ENCODE assay signal across 26 cellular contexts in the genomic region with DNA sequence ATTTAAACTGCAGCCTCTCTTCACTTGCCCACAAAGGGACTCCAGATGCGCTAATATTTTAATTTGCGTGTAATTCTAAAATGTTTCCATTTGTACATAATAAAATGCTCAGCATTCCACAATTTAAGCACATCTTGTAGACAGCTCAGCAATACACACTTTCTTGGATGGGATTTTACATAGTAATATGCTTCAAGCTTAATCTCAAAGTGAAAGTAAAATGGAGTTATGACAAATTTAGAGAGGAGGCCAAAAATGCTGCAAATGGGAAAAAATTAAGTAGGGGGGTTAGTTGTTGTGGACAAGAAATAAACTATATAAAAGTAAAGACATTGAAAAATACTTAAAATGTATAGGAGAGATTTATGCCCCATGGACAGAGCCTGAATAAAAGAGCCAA.
DNase-seq lines count a peak whose midpoint lies in the region; ATAC-seq and TF ChIP-seq lines count a peak whose summit lies in the region.
"Had no signal": no experiment of that assay in that cellular context is flagged by ENCODE, and none has a peak within 500 bp of the region (broad histone marks: within the 10 kb centered on the region; RNA-seq: fewer than 3 reads in every experiment).

No MANE protein-coding gene starts in this region.

- H3K36me3 ChIP-seq in left ventricle myocardium inferior = no peaks in the 10 kb centered on the region
- no peaks in the 10 kb centered on the region for H3K36me3 ChIP-seq in heart left ventricle
- H3K36me3 ChIP-seq in adipocyte (ENCODE audit: control insufficient read depth, insufficient read depth, low read length, severe bottlenecking) = no peaks in the 10 kb centered on the region
- H3K36me3 ChIP-seq in mesenchymal stem cell (ENCODE audit: control insufficient read depth in 1 of 2, insufficient read depth in 2 of 2, low read depth in 1 of 2, low read length in 2 of 2) = no peaks in the 10 kb centered on the region
- no peaks in the 10 kb centered on the region for H3K36me3 ChIP-seq in thoracic aorta
- H3K36me3 ChIP-seq: lower lobe of right lung, prostate gland, upper lobe of left lung had no signal

- H3K9me3 ChIP-seq in left ventricle myocardium inferior (replicated peaks) (no peaks in the 10 kb centered on the region), heart left ventricle (no peaks in the 10 kb centered on the region), adipocyte (ENCODE audit: control insufficient read depth, low read length) (no peaks in the 10 kb centered on the region), mesenchymal stem cell (ENCODE audit: control insufficient read depth, low read length) (no peaks in the 10 kb centered on the region), thoracic aorta (no peaks in the 10 kb centered on the region)
- H3K9me3 ChIP-seq: lower lobe of right lung, prostate gland, upper lobe of left lung had no signal

- no peaks in the 10 kb centered on the region for H3K79me1 ChIP-seq in mesenchymal stem cell (replicated peaks; ENCODE audit: low read length, poor library complexity, severe bottlenecking)

- TF ChIP-seq CTCF in left ventricle myocardium inferior (IDR thresholded peaks at IDR 0.05; ENCODE audit: borderline replicate concordance) (no peak), heart left ventricle (IDR thresholded peaks at IDR 0.05) (no peak), thoracic aorta (IDR thresholded peaks at IDR 0.05) (no peak)

- H3K4me1 ChIP-seq in left ventricle myocardium inferior (no peaks in the 10 kb centered on the region), heart left ventricle (peaks cover 0 to 5% (median 0%) of the 10 kb centered on the region in 12 donors), adipocyte (ENCODE audit: control insufficient read depth, insufficient read depth, low read length) (peaks cover 5% of the 10 kb centered on the region), mesenchymal stem cell (ENCODE audit: control insufficient read depth, insufficient read depth, low read depth, low read length) (no peaks in the 10 kb centered on the region), thoracic aorta (ENCODE audit: control insufficient read depth in 1 of 2, low read depth in 2 of 2) (no peaks in the 10 kb centered on the region)
- H3K4me1 ChIP-seq: lower lobe of right lung, prostate gland, upper lobe of left lung had no signal

- H3K4ac ChIP-seq in mesenchymal stem cell (ENCODE audit: low read depth in 1 of 2, low read length in 2 of 2) = no peak overlapping the region

- TF ChIP-seq POLR2A in heart left ventricle (IDR thresholded peaks at IDR 0.05) = no peak

- no peak overlapping the region for H2BK12ac ChIP-seq in mesenchymal stem cell (ENCODE audit: low read length in 2 of 2)

- H3K18ac ChIP-seq in mesenchymal stem cell (ENCODE audit: low read depth in 1 of 2, low read length in 2 of 2) = peak overlapping the region in 1 of 2 experiments; percentile 90

- H3K27ac ChIP-seq in left ventricle myocardium inferior (replicated peaks) (no peak overlapping the region), heart left ventricle (peak overlapping the region in 1 of 12 donors; percentile 79), mesenchymal stem cell (ENCODE audit: low read length, poor library complexity, severe bottlenecking) (no peak overlapping the region), thoracic aorta (no peak overlapping the region)
- H3K27ac ChIP-seq: KMS-11, lower lobe of right lung, prostate gland, upper lobe of left lung had no signal

- no peak overlapping the region for H2AK5ac ChIP-seq in mesenchymal stem cell (ENCODE audit: low read length, severe bottlenecking)

- H3K23ac ChIP-seq in mesenchymal stem cell (ENCODE audit: low read length in 2 of 2) = no peak overlapping the region

- no peak overlapping the region for H4K8ac ChIP-seq in mesenchymal stem cell (ENCODE audit: low read length)

- H3K4me3 ChIP-seq in left ventricle myocardium inferior (peak overlapping the region; percentile 31), heart left ventricle (peak overlapping the region in 6 of 12 donors; percentile 1 to 37 (median 15)), adipocyte (ENCODE audit: low read length) (peak overlapping the region; percentile 76), mesenchymal stem cell (ENCODE audit: insufficient read depth in 1 of 2, low read depth in 1 of 2, low read length in 2 of 2) (peak overlapping the region in 1 of 2 experiments; percentile 68), thoracic aorta (peak overlapping the region; percentile 18)
- H3K4me3 ChIP-seq: GM23338, lower lobe of right lung, prostate gland, upper lobe of left lung had no signal

- H2BK5ac ChIP-seq in mesenchymal stem cell (ENCODE audit: low read depth, low read length, poor library complexity, severe bottlenecking) = no peak overlapping the region

- no peak overlapping the region for H2BK15ac ChIP-seq in mesenchymal stem cell (ENCODE audit: low read depth, poor library complexity, severe bottlenecking)

- H3K4me2 ChIP-seq in mesenchymal stem cell (ENCODE audit: low read length, poor library complexity, severe bottlenecking) = no peak overlapping the region
- H3K4me2 ChIP-seq: GM23338, KMS-11 had no signal

- no peak overlapping the region for H3K14ac ChIP-seq in mesenchymal stem cell (ENCODE audit: low read length in 2 of 2)

- no peak overlapping the region for H2AFZ ChIP-seq in mesenchymal stem cell (ENCODE audit: low read depth, low read length)
- H2AFZ ChIP-seq: GM23338 had no signal

- H2BK120ac ChIP-seq in mesenchymal stem cell (ENCODE audit: low read depth, low read length) = no peak overlapping the region

- ATAC-seq in heart left ventricle (no peak), thoracic aorta (ENCODE audit: insufficient number of reproducible peaks, low FRiP score, low read depth) (no peak), HG03025 (IDR thresholded peaks at IDR 0.05; ENCODE audit: low FRiP score, unreplicated experiment) (no peak)
- ATAC-seq: activated CD8-positive, alpha-beta memory T cell treated with anti-CD3 and anti-CD28 coated beads, Interleukin-2, amount 10 ng/mL, durations not matched to agents 7 days and 5 days; GM23338; lower lobe of right lung; stimulated activated naive CD8-positive, alpha-beta T cell treated with anti-CD3 and anti-CD28 coated beads, Interleukin-15, Interleukin-2, amounts not matched to agents 100 U/mL and 50 U/mL, for 24 hours had no signal

- H3K27me3 ChIP-seq in left ventricle myocardium inferior (ENCODE audit: low read depth) (no peaks in the 10 kb centered on the region), heart left ventricle (no peaks in the 10 kb centered on the region), adipocyte (replicated peaks; ENCODE audit: control insufficient read depth, insufficient read depth, low read length) (no peaks in the 10 kb centered on the region), mesenchymal stem cell (ENCODE audit: control insufficient read depth in 1 of 2, insufficient read depth in 1 of 2, low read length in 2 of 2) (no peaks in the 10 kb centered on the region), thoracic aorta (replicated peaks; ENCODE audit: insufficient read depth) (no peaks in the 10 kb centered on the region)
- H3K27me3 ChIP-seq: upper lobe of left lung had no signal

- WGBS in heart left ventricle, 4 donors = 88 to 94% (median 91%) methylated on average over 2 of the region's 2 CpGs
- 100% methylated on average over 1 of the region's 2 CpGs for WGBS in mesenchymal stem cell

- intact Hi-C loops in left ventricle myocardium inferior (cut with micrococcal nuclease) = no loop called here
- intact Hi-C loops in heart left ventricle (cut with DNase I) = no loop called here

- H3K9ac ChIP-seq in adipocyte (ENCODE audit: low read length) = peak overlapping the region; percentile 75
- H3K9ac ChIP-seq in mesenchymal stem cell (ENCODE audit: low read length) = peak overlapping the region; percentile 73
- H3K9ac ChIP-seq: KMS-11 had no signal

- H4K91ac ChIP-seq in mesenchymal stem cell (ENCODE audit: low read length) = no peak overlapping the region

- DNase-seq in left ventricle myocardium inferior = no peak
- no peak for DNase-seq in heart left ventricle
- no peak for DNase-seq in adipocyte (ENCODE audit: low read depth)
- DNase-seq in mesenchymal stem cell = no peak
- no peak for DNase-seq in thoracic aorta (ENCODE audit: low spot score)
- DNase-seq in HCEC 1CT = no peak
- DNase-seq in SK-N-DZ (ENCODE audit: low spot score) = no peak
- DNase-seq: activated CD4-positive, alpha-beta T cell treated with anti-CD3 and anti-CD28 coated beads for 48 hours; activated CD8-positive, alpha-beta memory T cell treated with anti-CD3 and anti-CD28 coated beads, Interleukin-2, amount 10 ng/mL, durations not matched to agents 7 days and 5 days; activated naive CD8-positive, alpha-beta T cell treated with anti-CD3 and anti-CD28 coated beads for 36 hours; C1 segment of cervical spinal cord; Calu3; cerebellar nuclear complex; kidney; lower lobe of right lung; NCI-H1694; NCI-H2171 treated with DMSO at 0.1 percent for 48 hours; NCI-H524 treated with DMSO at 0.1 percent for 48 hours; stimulated activated CD4-positive, alpha-beta T cell treated with anti-CD3 and anti-CD28 coated beads, Interleukin-4, amount 100 ng/mL, for 24 hours; stimulated activated naive CD8-positive, alpha-beta T cell treated with anti-CD3 and anti-CD28 coated beads, Interleukin-15, Interleukin-2, amounts not matched to agents 100 U/mL and 50 U/mL, for 24 hours; T-helper 1 cell; upper lobe of left lung had no signal
